In genomic region chr5:180593446-180594206, GRCh38 we compare ENCODE assay signal across 22 cellular contexts. TPM values are rescaled to one million over a fixed set of nuclear protein-coding genes. Genes with fewer than 3 reads are reported as not detected.
"Had no signal": no experiment of that assay in that cellular context is flagged by ENCODE, and none has a peak within 500 bp of the region (broad histone marks: within the 10 kb centered on the region; RNA-seq: fewer than 3 reads in every experiment).

No MANE protein-coding gene starts in this region.

- H3K27me3 ChIP-seq: ovary, thyroid gland had no signal

- H3K36me3 ChIP-seq: left lung, ovary, thyroid gland, uterus had no signal

- H3K36me3 Mint-ChIP-seq: activated naive CD8-positive, alpha-beta T cell treated with anti-CD3 and anti-CD28 coated beads for 36 hours; brain; stimulated activated naive B cell treated with anti-CD40 and anti-IgM and Interleukin-4, amounts not matched to agents 10 μg/mL and 1 μg/mL and 100 μg/mL, for 72 hours had no signal

- H3K4me1 ChIP-seq: uterus had no signal

- H3K9me3 ChIP-seq: left lung, ovary, thyroid gland, uterus had no signal

- H3K27ac Mint-ChIP-seq: activated naive CD8-positive, alpha-beta T cell treated with anti-CD3 and anti-CD28 coated beads for 36 hours; brain; nephron progenitor cell; stimulated activated naive B cell treated with anti-CD40 and anti-IgM and Interleukin-4, amounts not matched to agents 10 μg/mL and 1 μg/mL and 100 μg/mL, for 72 hours had no signal

- H3K4me3 ChIP-seq: coronary artery, left lung, ovary, thyroid gland, uterus had no signal

- H3K27ac ChIP-seq: coronary artery, left lung, ovary, thyroid gland, uterus had no signal

- H3K9me3 Mint-ChIP-seq: activated naive CD8-positive, alpha-beta T cell treated with anti-CD3 and anti-CD28 coated beads for 36 hours; activated T-helper 1 cell treated with anti-CD3 and anti-CD28 coated beads, Interleukin-12 subunit alpha, Interleukin-12 subunit beta, Interleukin-2, Interleukin-4 antibody, amounts not matched to agents 30 ng/mL and 10 ng/mL and 1 ng/mL, durations not matched to agents 14 hours and 24 hours and 36 hours had no signal

- DNase-seq: activated CD4-positive, alpha-beta T cell treated with anti-CD3 and anti-CD28 coated beads, Interleukin-2, amount 50 U/mL, for 1 hour; activated CD4-positive, CD25-positive, alpha-beta regulatory T cell treated with anti-CD3 and anti-CD28 coated beads, Interleukin-2, amount 50 U/mL, for 72 hours; activated gamma-delta T cell treated with Interleukin-2 at 50 U/mL for 16 hours; activated T-cell treated with anti-CD3 and anti-CD28 coated beads for 4 hours; amniotic stem cell; erythroblast; foreskin melanocyte; glutamatergic neuron; midbrain; nephron progenitor cell; ovary; stimulated activated naive B cell treated with anti-CD40 and anti-IgM and Interleukin-4, amounts not matched to agents 10 μg/mL and 1 μg/mL and 100 μg/mL, for 72 hours; T1000; thyroid gland; uterus had no signal

- H3K4me3 Mint-ChIP-seq: activated naive CD8-positive, alpha-beta T cell treated with anti-CD3 and anti-CD28 coated beads for 36 hours; activated T-helper 1 cell treated with anti-CD3 and anti-CD28 coated beads, Interleukin-12 subunit alpha, Interleukin-12 subunit beta, Interleukin-2, Interleukin-4 antibody, amounts not matched to agents 30 ng/mL and 10 ng/mL and 1 ng/mL, durations not matched to agents 14 hours and 24 hours and 36 hours; nephron progenitor cell; stimulated activated naive B cell treated with anti-CD40 and anti-IgM and Interleukin-4, amounts not matched to agents 10 μg/mL and 1 μg/mL and 100 μg/mL, for 72 hours had no signal

RNA-seq across cellular contexts. Expression of gene SCGB3A1, which starts 2.3 kb away (rescaled TPM):
- total RNA-seq: activated T-helper 1 cell treated with anti-CD3 and anti-CD28 coated beads, Interleukin-12 subunit alpha, Interleukin-12 subunit beta, Interleukin-2, Interleukin-4 antibody, amounts not matched to agents 30 ng/mL and 10 ng/mL and 1 ng/mL, durations not matched to agents 14 hours and 24 hours and 36 hours; pulmonary artery endothelial cell; T-helper 1 cell treated with Interleukin-12 subunit alpha and Interleukin-12 subunit beta and Interleukin-4 antibody, amounts not matched to agents 30 ng/mL and 1 ng/mL, for 36 hours had no signal
